Comparison of ENCODE assay signal across 9 cellular contexts in genomic region chr1:200891774-200892157, GRCh38. TPM values are rescaled to one million over a fixed set of nuclear protein-coding genes. Genes with fewer than 3 reads are reported as not detected.
DNase-seq lines count a peak whose midpoint lies in the region; ATAC-seq and TF ChIP-seq lines count a peak whose summit lies in the region.
"Had no signal": no experiment of that assay in that cellular context is flagged by ENCODE, and none has a peak within 500 bp of the region (broad histone marks: within the 10 kb centered on the region; RNA-seq: fewer than 3 reads in every experiment).

No MANE protein-coding gene starts in this region.

- ATAC-seq in HG02840 (IDR thresholded peaks at IDR 0.05; ENCODE audit: low FRiP score, unreplicated experiment) (no peak), HG02852 (IDR thresholded peaks at IDR 0.05; ENCODE audit: unreplicated experiment) (no peak)

- no peaks in the 10 kb centered on the region for H3K36me3 Mint-ChIP-seq in T-helper 2 cell treated with Interferon-gamma antibody and Interleukin-4, amounts not matched to agents 5 μg/mL and 100 μg/mL, for 36 hours (ENCODE audit: low read depth)

- CTCF ChIA-PET in PC-9 (lab: Charles Lee): no interaction called here

- H3K27ac Mint-ChIP-seq in T-helper 2 cell treated with Interferon-gamma antibody and Interleukin-4, amounts not matched to agents 5 μg/mL and 100 μg/mL, for 36 hours: no peak overlapping the region

- POLR2A ChIA-PET in PC-9 (lab: Charles Lee; ENCODE audit: unreplicated experiment): no interaction called here

- H3K27me3 ChIP-seq in PC-9 (ENCODE audit: insufficient read depth, low read depth) (no peaks in the 10 kb centered on the region), esophagus muscularis mucosa (peaks cover 4 to 70% (median 16%) of the 10 kb centered on the region in 4 donors), neutrophil (no peaks in the 10 kb centered on the region)

- H3K4me1 Mint-ChIP-seq in T-helper 2 cell treated with Interferon-gamma antibody and Interleukin-4, amounts not matched to agents 5 μg/mL and 100 μg/mL, for 36 hours (ENCODE audit: low read depth): peaks cover 30% of the 10 kb centered on the region

- H3K4me3 ChIP-seq in PC-9 (peak overlapping the region; percentile 66; the same call in 1 of the 2 replicates), esophagus muscularis mucosa (peak overlapping the region; percentile 45 to 58 (median 46)), neutrophil (ENCODE audit: low read depth in 1 of 2, low read length in 1 of 2) (peak overlapping the region; percentile 63 to 69)

- peaks cover 45% of the 10 kb centered on the region for H3K27me3 Mint-ChIP-seq in T-helper 2 cell treated with Interferon-gamma antibody and Interleukin-4, amounts not matched to agents 5 μg/mL and 100 μg/mL, for 36 hours (ENCODE audit: low read depth)

- no peaks in the 10 kb centered on the region for H3K36me3 ChIP-seq in PC-9 (ENCODE audit: low read depth)
- no peaks in the 10 kb centered on the region for H3K36me3 ChIP-seq in esophagus muscularis mucosa
- no peaks in the 10 kb centered on the region for H3K36me3 ChIP-seq in neutrophil

- H2AFZ ChIP-seq in PC-9: peak overlapping the region; percentile 89; the same call in 1 of the 2 replicates

- H3K9me2 ChIP-seq in PC-9 (ENCODE audit: insufficient read depth): no peaks in the 10 kb centered on the region

- WGBS in esophagus muscularis mucosa: 39% methylated on average over 8 of the region's 8 CpGs

- no peak overlapping the region for H3K4me3 Mint-ChIP-seq in T-helper 2 cell treated with Interferon-gamma antibody and Interleukin-4, amounts not matched to agents 5 μg/mL and 100 μg/mL, for 36 hours

- DNase-seq in ELF-1 (ENCODE audit: low read depth, low spot score) (peak; percentile 90), PC-9 (no peak), esophagus muscularis mucosa (ENCODE audit: extremely low spot score) (no peak), NCI-H2227 treated with DMSO at 0.1 percent for 48 hours (lab: John Stamatoyannopoulos, UW) (no peak)
- DNase-seq in T-helper 2 cell treated with Interferon-gamma antibody and Interleukin-4, amounts not matched to agents 5 μg/mL and 100 μg/mL, for 36 hours (ENCODE audit: low spot score): no peak

- H3K9me3 ChIP-seq in PC-9 (ENCODE audit: insufficient read depth, low read depth) (no peaks in the 10 kb centered on the region), esophagus muscularis mucosa (no peaks in the 10 kb centered on the region), neutrophil (no peaks in the 10 kb centered on the region)

- no TSS peak for BruUV-seq in PC-9 (replicated peaks; lab: Mats Ljungman, UMichigan)

- intact Hi-C loops in PC-9 (cut with micrococcal nuclease; ENCODE audit: unreplicated experiment) (loop anchor here (2.0 kb wide), 1 partner anchor 151 kb away; no protein-coding TSS in a partner anchor), esophagus muscularis mucosa (cut with DNase I) (no loop called here)

- TF ChIP-seq CTCF in PC-9 (conservative IDR thresholded peaks at IDR 0.05) (no peak), esophagus muscularis mucosa (IDR thresholded peaks at IDR 0.05) (no peak), neutrophil (IDR thresholded peaks at IDR 0.05) (no peak)

- no peak for TF ChIP-seq EP300 in esophagus muscularis mucosa (IDR thresholded peaks at IDR 0.05)

- H3K9me3 Mint-ChIP-seq in T-helper 2 cell treated with Interferon-gamma antibody and Interleukin-4, amounts not matched to agents 5 μg/mL and 100 μg/mL, for 36 hours: no peaks in the 10 kb centered on the region

- H4K20me1 ChIP-seq in PC-9 (ENCODE audit: insufficient read depth): no peaks in the 10 kb centered on the region

- TF ChIP-seq POLR2A in esophagus muscularis mucosa (IDR thresholded peaks at IDR 0.05; ENCODE audit: low read depth): no peak

- peaks cover 66% of the 10 kb centered on the region for H3K4me1 ChIP-seq in PC-9 (replicated peaks; ENCODE audit: insufficient read depth)
- peaks cover 11 to 18% (median 17%) of the 10 kb centered on the region in 4 donors for H3K4me1 ChIP-seq in esophagus muscularis mucosa
- H3K4me1 ChIP-seq in neutrophil (ENCODE audit: control insufficient read depth in 1 of 2, insufficient read depth in 1 of 2, low read depth in 1 of 2, low read length in 1 of 2): peaks cover 44 to 62% of the 10 kb centered on the region in 2 experiments

- H3K4me2 ChIP-seq in PC-9: peak overlapping the region; percentile 99

- peaks cover 34% of the 10 kb centered on the region for H3F3A ChIP-seq in PC-9 (ENCODE audit: insufficient read depth, low read depth)

- peaks cover 20% of the 10 kb centered on the region for H3K79me2 ChIP-seq in PC-9 (ENCODE audit: low read depth)

- H3K27ac ChIP-seq in PC-9 (no peak overlapping the region), esophagus muscularis mucosa (replicated peaks in 1 of 4) (no peak overlapping the region), neutrophil (no peak overlapping the region)
- H3K27ac ChIP-seq: SK-N-MC had no signal

RNA-seq across cellular contexts. Expression of gene INAVA, which starts 2.9 kb away (rescaled TPM):
- total RNA-seq in PC-9 (2021) (49.8 and 64.8 TPM in 2 replicates), esophagus muscularis mucosa (under 1 TPM in 1 of 4 donors, not detected in 3; 0.63 TPM)

RNA-seq across cellular contexts. Expression of gene GPR25, which starts 19.0 kb away (rescaled TPM):
- total RNA-seq in PC-9 (2021) (not detected in 2 replicates), esophagus muscularis mucosa (not detected)

Comparison
In these comparisons a context has a peak if more than half of its experiments do, and no peak if none do; other contexts are left out.
1. RNA of gene INAVA, which starts 2.9 kb away (total RNA-seq): 49.8 to 64.8 TPM in PC-9; 0.63 TPM in esophagus muscularis mucosa; every median in the first group is over 10 times any median in the second.
2. Peak in every context shown above with its lines, with median percentiles within 50 percentile points of each other: H3K4me3 ChIP-seq.